Comparison of ENCODE assay signal across 8 cellular contexts in genomic region chr19:48739835-48740704, GRCh38. TPM values are rescaled to one million over a fixed set of nuclear protein-coding genes. Genes with fewer than 3 reads are reported as not detected.
DNase-seq lines count a peak whose midpoint lies in the region; ATAC-seq and TF ChIP-seq lines count a peak whose summit lies in the region.

Gene RASIP1, minus strand, starts transcription at chr19:48740610. Its CDS starts 328 bp downstream, at chr19:48740282.

- ATAC-seq in HG02938 (IDR thresholded peaks at IDR 0.05; ENCODE audit: unreplicated experiment), result no peak

- H4K20me1 ChIP-seq in BLaER1 (no peaks in the 10 kb centered on the region), neural progenitor cell (ENCODE audit: low read depth) (peaks cover 3% of the 10 kb centered on the region)

- H3K79me2 ChIP-seq in neural progenitor cell (ENCODE audit: low read depth), result no peaks in the 10 kb centered on the region

- H3K4me3 ChIP-seq in BLaER1 (peak within 1 kb of the TSS; percentile 94), epithelial cell of proximal tubule (ENCODE audit: low read depth, low read length) (peak within 1 kb of the TSS; percentile 48), neural progenitor cell (peak within 1 kb of the TSS; percentile 70), foreskin fibroblast (ENCODE audit: low read depth in 1 of 2, low read length in 2 of 2) (peak within 1 kb of the TSS in 1 of 2 donors; percentile 25)

- H3K9ac ChIP-seq in BLaER1 (peak within 1 kb of the TSS; percentile 95), neural progenitor cell (no peak within 1 kb of the TSS)

- H3K4me2 ChIP-seq in BLaER1 (peak within 1 kb of the TSS; percentile 99), neural progenitor cell (peak within 1 kb of the TSS; percentile 99)

- H3F3A ChIP-seq in neural progenitor cell (ENCODE audit: low read depth), result peaks cover 42% of the 10 kb centered on the region

- no peaks in the 10 kb centered on the region for H3K36me3 Mint-ChIP-seq in neural progenitor cell

- H3K9me3 Mint-ChIP-seq in neural progenitor cell, result peaks cover 2% of the 10 kb centered on the region

- TF ChIP-seq CTCF in epithelial cell of proximal tubule (conservative IDR thresholded peaks at IDR 0.05; ENCODE audit: low read depth, low read length) (no peak), neural progenitor cell (IDR thresholded peaks at IDR 0.05) (no peak), foreskin fibroblast (IDR thresholded peaks at IDR 0.05; ENCODE audit: low read depth, low read length) (no peak)

- peak; percentile 87 for DNase-seq in NCI-H69 (lab: John Stamatoyannopoulos, UW)
- no peak for DNase-seq in epithelial cell of proximal tubule (ENCODE audit: low read depth)
- peak; percentile 11 for DNase-seq in neural progenitor cell (ENCODE audit: low spot score)
- DNase-seq in foreskin fibroblast, result no peak
- no peak for DNase-seq in AG08396 (ENCODE audit: low spot score)
- no peak for DNase-seq in NCI-H774 (lab: John Stamatoyannopoulos, UW)

- peaks cover 26% of the 10 kb centered on the region for H3K4me1 Mint-ChIP-seq in neural progenitor cell

- peaks cover 14% of the 10 kb centered on the region for H3K27me3 Mint-ChIP-seq in neural progenitor cell (ENCODE audit: insufficient read depth, low read depth)

- H3K27ac Mint-ChIP-seq in neural progenitor cell, result no peak within 1 kb of the TSS

- peak within 1 kb of the TSS; percentile 76 for H3K4me3 Mint-ChIP-seq in neural progenitor cell

- H2AFZ ChIP-seq in neural progenitor cell (replicated peaks), result peak within 1 kb of the TSS; percentile 89

- H3K36me3 ChIP-seq in BLaER1 (peaks cover 26% of the 10 kb centered on the region), neural progenitor cell (no peaks in the 10 kb centered on the region)

- peak within 1 kb of the TSS; percentile 98 for H3K27ac ChIP-seq in BLaER1
- H3K27ac ChIP-seq in neural progenitor cell, result no peak within 1 kb of the TSS

- H3K27me3 ChIP-seq in BLaER1 (no peaks in the 10 kb centered on the region), neural progenitor cell (peaks cover 27% of the 10 kb centered on the region)

- no peaks in the 10 kb centered on the region for H3K9me3 ChIP-seq in BLaER1
- H3K9me3 ChIP-seq in neural progenitor cell (ENCODE audit: low read depth), result no peaks in the 10 kb centered on the region

- H3K4me1 ChIP-seq in BLaER1, result peaks cover 34% of the 10 kb centered on the region
- H3K4me1 ChIP-seq in neural progenitor cell, result peaks cover 17% of the 10 kb centered on the region

RNA-seq across cellular contexts. Expression of gene RASIP1, which starts in this region (rescaled TPM):
- total RNA-seq in epithelial cell of proximal tubule (3.5 and 6.9 TPM in 2 replicates), neural progenitor cell (ENCODE audit: low replicate concordance) (0.86 and 3.2 TPM in 2 replicates)

Comparison
In these comparisons a context has a peak if more than half of its experiments do, and no peak if none do; other contexts are left out.
1. DNase-seq: peak in NCI-H69 (single experiment) and neural progenitor cell (single experiment); none in epithelial cell of proximal tubule (single experiment), foreskin fibroblast (0 of 2), AG08396 (single experiment) and NCI-H774 (single experiment).